1 cellular context compared by ENCODE assay signal in the genomic region with DNA sequence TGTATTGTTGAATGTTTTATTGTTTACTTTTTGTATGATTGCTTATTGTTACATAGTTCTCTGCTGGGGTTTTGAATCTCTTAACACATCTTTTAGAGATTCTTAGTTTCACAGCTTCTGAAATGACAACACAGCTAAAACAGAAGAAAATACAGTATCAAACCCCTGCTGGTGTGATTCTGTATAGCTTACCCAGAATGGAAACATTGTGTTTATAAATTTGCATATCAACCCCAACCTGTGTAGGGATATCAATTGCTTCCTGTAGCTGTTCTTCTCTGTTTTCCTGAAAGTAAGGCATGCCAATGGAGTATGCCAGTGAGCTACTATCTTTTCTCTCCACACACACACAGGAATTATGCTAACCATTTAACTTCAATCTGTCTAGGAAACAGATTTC.
TF ChIP-seq lines count a peak whose summit lies in the region.

No MANE protein-coding gene starts in this region.

TF ChIP-seq in HCT116, 20 proteins besides CTCF, POLR2A, EP300 and RAD21:
- TF ChIP-seq FOSL1 (IDR thresholded peaks at IDR 0.05; ENCODE audit: low read depth) (no peak), YY1 (IDR thresholded peaks at IDR 0.05; ENCODE audit: extremely low read depth, insufficient replicate concordance, low read depth, low read length) (no peak), SP1 (IDR thresholded peaks at IDR 0.05; ENCODE audit: low read depth) (no peak), CEBPB (IDR thresholded peaks at IDR 0.05; ENCODE audit: low read depth) (no peak), EZH2phosphoT487 (IDR thresholded peaks at IDR 0.05; ENCODE audit: borderline replicate concordance) (no peak)
- TF ChIP-seq, protein P1, sequence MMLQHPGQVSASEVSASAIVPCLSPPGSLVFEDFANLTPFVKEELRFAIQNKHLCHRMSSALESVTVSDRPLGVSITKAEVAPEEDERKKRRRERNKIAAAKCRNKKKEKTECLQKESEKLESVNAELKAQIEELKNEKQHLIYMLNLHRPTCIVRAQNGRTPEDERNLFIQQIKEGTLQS (IDR thresholded peaks at IDR 0.05): no peak
- TF ChIP-seq, protein P2, sequence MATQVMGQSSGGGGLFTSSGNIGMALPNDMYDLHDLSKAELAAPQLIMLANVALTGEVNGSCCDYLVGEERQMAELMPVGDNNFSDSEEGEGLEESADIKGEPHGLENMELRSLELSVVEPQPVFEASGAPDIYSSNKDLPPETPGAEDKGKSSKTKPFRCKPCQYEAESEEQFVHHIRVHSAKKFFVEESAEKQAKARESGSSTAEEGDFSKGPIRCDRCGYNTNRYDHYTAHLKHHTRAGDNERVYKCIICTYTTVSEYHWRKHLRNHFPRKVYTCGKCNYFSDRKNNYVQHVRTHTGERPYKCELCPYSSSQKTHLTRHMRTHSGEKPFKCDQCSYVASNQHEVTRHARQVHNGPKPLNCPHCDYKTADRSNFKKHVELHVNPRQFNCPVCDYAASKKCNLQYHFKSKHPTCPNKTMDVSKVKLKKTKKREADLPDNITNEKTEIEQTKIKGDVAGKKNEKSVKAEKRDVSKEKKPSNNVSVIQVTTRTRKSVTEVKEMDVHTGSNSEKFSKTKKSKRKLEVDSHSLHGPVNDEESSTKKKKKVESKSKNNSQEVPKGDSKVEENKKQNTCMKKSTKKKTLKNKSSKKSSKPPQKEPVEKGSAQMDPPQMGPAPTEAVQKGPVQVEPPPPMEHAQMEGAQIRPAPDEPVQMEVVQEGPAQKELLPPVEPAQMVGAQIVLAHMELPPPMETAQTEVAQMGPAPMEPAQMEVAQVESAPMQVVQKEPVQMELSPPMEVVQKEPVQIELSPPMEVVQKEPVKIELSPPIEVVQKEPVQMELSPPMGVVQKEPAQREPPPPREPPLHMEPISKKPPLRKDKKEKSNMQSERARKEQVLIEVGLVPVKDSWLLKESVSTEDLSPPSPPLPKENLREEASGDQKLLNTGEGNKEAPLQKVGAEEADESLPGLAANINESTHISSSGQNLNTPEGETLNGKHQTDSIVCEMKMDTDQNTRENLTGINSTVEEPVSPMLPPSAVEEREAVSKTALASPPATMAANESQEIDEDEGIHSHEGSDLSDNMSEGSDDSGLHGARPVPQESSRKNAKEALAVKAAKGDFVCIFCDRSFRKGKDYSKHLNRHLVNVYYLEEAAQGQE (IDR thresholded peaks at IDR 0.05; ENCODE audit: low read depth): no peak
